Comparison of ENCODE assay signal across 11 cellular contexts in genomic region chr12:120760349-120761245, GRCh38. TPM values are rescaled to one million over a fixed set of nuclear protein-coding genes. Genes with fewer than 3 reads are reported as not detected.
DNase-seq lines count a peak whose midpoint lies in the region; ATAC-seq and TF ChIP-seq lines count a peak whose summit lies in the region.
"Had no signal": no experiment of that assay in that cellular context is flagged by ENCODE, and none has a peak within 500 bp of the region (broad histone marks: within the 10 kb centered on the region; RNA-seq: fewer than 3 reads in every experiment).

No MANE protein-coding gene starts in this region.

- CTCF ChIA-PET in activated CD8-positive, alpha-beta memory T cell treated with anti-CD3 and anti-CD28 coated beads, Interleukin-2, amount 10 ng/mL, durations not matched to agents 7 days and 5 days (lab: Charles Lee) = interaction anchor here (1.0 to 1.3 kb wide), 2 partner anchors 112 to 211 kb away, joined by 3 read pairs; no protein-coding TSS in a partner anchor

- peak overlapping the region in 2 of 6 donors; percentile 40 to 41 for H3K27ac Mint-ChIP-seq in immature natural killer cell
- no peak overlapping the region for H3K27ac Mint-ChIP-seq in activated CD8-positive, alpha-beta memory T cell treated with anti-CD3 and anti-CD28 coated beads, Interleukin-2, amount 10 ng/mL, durations not matched to agents 7 days and 5 days

- H3K4me1 ChIP-seq in foreskin keratinocyte (peaks cover 11% of the 10 kb centered on the region), rectal smooth muscle tissue (ENCODE audit: control insufficient read depth, insufficient read depth, low read length) (peaks cover 15% of the 10 kb centered on the region)
- H3K4me1 ChIP-seq: A549 had no signal

- H3K4me3 ChIP-seq in rectal smooth muscle tissue (ENCODE audit: low read length) = no peak overlapping the region
- H3K4me3 ChIP-seq: A549, SK-N-MC had no signal

- H3K9me3 Mint-ChIP-seq in immature natural killer cell = peaks cover 0 to under 1% (median 0%) of the 10 kb centered on the region in 6 donors
- no peaks in the 10 kb centered on the region for H3K9me3 Mint-ChIP-seq in activated CD8-positive, alpha-beta memory T cell treated with anti-CD3 and anti-CD28 coated beads, Interleukin-2, amount 10 ng/mL, durations not matched to agents 7 days and 5 days (ENCODE audit: low read depth)

- H3K27ac ChIP-seq in foreskin keratinocyte (peak overlapping the region; percentile 87), rectal smooth muscle tissue (ENCODE audit: low read depth, low read length) (peak overlapping the region; percentile 73)
- H3K27ac ChIP-seq: A549 had no signal

- H3K27me3 ChIP-seq in foreskin keratinocyte (no peaks in the 10 kb centered on the region), rectal smooth muscle tissue (ENCODE audit: control insufficient read depth, insufficient read depth, low read length) (no peaks in the 10 kb centered on the region)

- peaks cover 2 to 3% (median 3%) of the 10 kb centered on the region in 3 donors for H3K27me3 Mint-ChIP-seq in immature natural killer cell (ENCODE audit: low read depth in 3 of 3)
- no peaks in the 10 kb centered on the region for H3K27me3 Mint-ChIP-seq in activated CD8-positive, alpha-beta memory T cell treated with anti-CD3 and anti-CD28 coated beads, Interleukin-2, amount 10 ng/mL, durations not matched to agents 7 days and 5 days

- H3K36me3 Mint-ChIP-seq in immature natural killer cell = peaks cover 12 to 20% (median 12%) of the 10 kb centered on the region in 3 donors
- H3K36me3 Mint-ChIP-seq in activated CD8-positive, alpha-beta memory T cell treated with anti-CD3 and anti-CD28 coated beads, Interleukin-2, amount 10 ng/mL, durations not matched to agents 7 days and 5 days = peaks cover 4% of the 10 kb centered on the region

- no peak overlapping the region for H3K9ac ChIP-seq in rectal smooth muscle tissue (ENCODE audit: low read length)

- TF ChIP-seq CTCF in foreskin keratinocyte (conservative IDR thresholded peaks at IDR 0.05) = no peak

- H3K4me1 Mint-ChIP-seq in immature natural killer cell = no peaks in the 10 kb centered on the region
- no peaks in the 10 kb centered on the region for H3K4me1 Mint-ChIP-seq in activated CD8-positive, alpha-beta memory T cell treated with anti-CD3 and anti-CD28 coated beads, Interleukin-2, amount 10 ng/mL, durations not matched to agents 7 days and 5 days

- DNase-seq in SIG-M5 treated with dmso at 0.1 percent for 504 hours (lab: John Stamatoyannopoulos, UW; ENCODE audit: unreplicated experiment) = peak; percentile 39
- no peak for DNase-seq in SIG-M5 (lab: John Stamatoyannopoulos, UW)
- peak; percentile 18 for DNase-seq in activated CD4-positive, alpha-beta T cell treated with anti-CD3 and anti-CD28 coated beads, Interleukin-2, amount 50 U/mL, for 1 hour
- DNase-seq in foreskin keratinocyte = no peak
- no peak for DNase-seq in immature natural killer cell
- DNase-seq in activated CD8-positive, alpha-beta memory T cell treated with anti-CD3 and anti-CD28 coated beads, Interleukin-2, amount 10 ng/mL, durations not matched to agents 7 days and 5 days = no peak
- no peak for DNase-seq in NCI-H1694 treated with DMSO at 0.1 percent for 48 hours (lab: John Stamatoyannopoulos, UW)
- DNase-seq: NCI-H446 had no signal

- ATAC-seq in foreskin keratinocyte = no peak
- no peak for ATAC-seq in activated CD8-positive, alpha-beta memory T cell treated with anti-CD3 and anti-CD28 coated beads, Interleukin-2, amount 10 ng/mL, durations not matched to agents 7 days and 5 days
- ATAC-seq: A549 had no signal

- H3K4me3 Mint-ChIP-seq in immature natural killer cell = no peak overlapping the region
- no peak overlapping the region for H3K4me3 Mint-ChIP-seq in activated CD8-positive, alpha-beta memory T cell treated with anti-CD3 and anti-CD28 coated beads, Interleukin-2, amount 10 ng/mL, durations not matched to agents 7 days and 5 days

- peaks cover 13% of the 10 kb centered on the region for H3K36me3 ChIP-seq in rectal smooth muscle tissue (ENCODE audit: control insufficient read depth, insufficient read depth, low read length)

RNA-seq across cellular contexts. Expression of gene ACADS, which starts 35.0 kb away (rescaled TPM):
- total RNA-seq in foreskin keratinocyte = 5.9 and 6.2 TPM in 2 replicates
- polyA plus RNA-seq in foreskin keratinocyte (6.6 and 6.9 TPM in 2 replicates), immature natural killer cell (10 to 100 TPM; 27.1 to 48.3 (median 40.8) TPM)
- 10 to 100 TPM; 14.6 to 17.6 TPM for total RNA-seq in activated CD8-positive, alpha-beta memory T cell treated with anti-CD3 and anti-CD28 coated beads, Interleukin-2, amount 10 ng/mL, durations not matched to agents 7 days and 5 days

RNA-seq across cellular contexts. Expression of gene UNC119B, which starts 50.3 kb away (rescaled TPM):
- total RNA-seq in foreskin keratinocyte = 18.0 and 18.1 TPM in 2 replicates
- polyA plus RNA-seq in foreskin keratinocyte (10.0 and 10.6 TPM in 2 replicates), immature natural killer cell (1 to 10 TPM; 5.1 to 6.2 (median 5.8) TPM)
- 10 to 100 TPM; 15.9 to 22.9 TPM for total RNA-seq in activated CD8-positive, alpha-beta memory T cell treated with anti-CD3 and anti-CD28 coated beads, Interleukin-2, amount 10 ng/mL, durations not matched to agents 7 days and 5 days

Comparison
In these comparisons a context has a peak if more than half of its experiments do, and no peak if none do; other contexts are left out.
1. DNase-seq: peak in SIG-M5 treated with dmso at 0.1 percent for 504 hours (single experiment) and activated CD4-positive, alpha-beta T cell treated with anti-CD3 and anti-CD28 coated beads, Interleukin-2, amount 50 U/mL, for 1 hour (single experiment); none in SIG-M5 (single experiment), foreskin keratinocyte (0 of 2), immature natural killer cell (0 of 3), activated CD8-positive, alpha-beta memory T cell treated with anti-CD3 and anti-CD28 coated beads, Interleukin-2, amount 10 ng/mL, durations not matched to agents 7 days and 5 days (single experiment) and NCI-H1694 treated with DMSO at 0.1 percent for 48 hours (single experiment).